In the genomic region with DNA sequence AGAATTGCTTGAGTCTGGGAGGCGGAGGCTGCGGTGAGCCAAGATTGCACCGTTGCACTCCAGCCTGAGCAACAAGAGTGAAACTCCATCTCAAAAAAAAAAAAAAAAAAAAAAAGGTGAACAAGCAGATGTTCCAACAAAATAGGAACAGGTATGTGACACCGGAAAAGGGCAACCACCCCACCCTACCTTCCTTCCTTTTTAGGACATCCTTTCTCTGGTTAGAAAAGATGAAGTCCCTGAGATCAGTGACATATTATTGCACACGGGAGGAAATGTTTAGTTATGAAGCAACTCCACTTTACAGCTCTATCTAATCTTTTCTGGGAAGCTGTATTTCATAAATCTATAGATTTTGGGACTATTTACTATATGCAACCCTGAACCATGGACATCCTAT, we compare ENCODE assay signal across 20 cellular contexts.
"Had no signal": no experiment of that assay in that cellular context is flagged by ENCODE, and none has a peak within 500 bp of the region (broad histone marks: within the 10 kb centered on the region; RNA-seq: fewer than 3 reads in every experiment).

No MANE protein-coding gene starts in this region.

- H3K9me2 ChIP-seq: SK-N-SH had no signal

- H3K4me1 Mint-ChIP-seq: T-cell had no signal

- H3K4me2 ChIP-seq: KMS-11, SK-N-SH had no signal

- H3K27me3 Mint-ChIP-seq: IgD-negative memory B cell had no signal

- H3K9me3 Mint-ChIP-seq: IgD-negative memory B cell, T-cell had no signal

- DNase-seq: NCI-H1092, NCI-H1105 treated with DMSO at 0.1 percent for 48 hours, NCI-H1417 treated with DMSO at 0.1 percent for 48 hours, NCI-H146, NCI-H1694 treated with DMSO at 0.1 percent for 48 hours, NCI-H1930, NCI-H2081, NCI-H2107, NCI-H2227 treated with DMSO at 0.1 percent for 48 hours, NCI-H526 treated with DMSO at 0.1 percent for 48 hours, NCI-H748 treated with DMSO at 0.1 percent for 48 hours, RPMI8226, SHP77, SK-N-SH, SW 1271, T-cell had no signal

- H3K36me3 Mint-ChIP-seq: IgD-negative memory B cell, T-cell had no signal

- H3K9ac ChIP-seq: KMS-11, SK-N-SH had no signal

- H3K27ac ChIP-seq: HL-60, KMS-11 had no signal

- H3K9me3 ChIP-seq: SK-N-SH had no signal

- H3K4me3 ChIP-seq: K562 had no signal

- H3K27ac Mint-ChIP-seq: IgD-negative memory B cell, T-cell had no signal

- H3K4me3 Mint-ChIP-seq: T-cell had no signal

- ATAC-seq: K562, T-cell had no signal
